Comparison of ENCODE assay signal across 30 cellular contexts in the genomic region with DNA sequence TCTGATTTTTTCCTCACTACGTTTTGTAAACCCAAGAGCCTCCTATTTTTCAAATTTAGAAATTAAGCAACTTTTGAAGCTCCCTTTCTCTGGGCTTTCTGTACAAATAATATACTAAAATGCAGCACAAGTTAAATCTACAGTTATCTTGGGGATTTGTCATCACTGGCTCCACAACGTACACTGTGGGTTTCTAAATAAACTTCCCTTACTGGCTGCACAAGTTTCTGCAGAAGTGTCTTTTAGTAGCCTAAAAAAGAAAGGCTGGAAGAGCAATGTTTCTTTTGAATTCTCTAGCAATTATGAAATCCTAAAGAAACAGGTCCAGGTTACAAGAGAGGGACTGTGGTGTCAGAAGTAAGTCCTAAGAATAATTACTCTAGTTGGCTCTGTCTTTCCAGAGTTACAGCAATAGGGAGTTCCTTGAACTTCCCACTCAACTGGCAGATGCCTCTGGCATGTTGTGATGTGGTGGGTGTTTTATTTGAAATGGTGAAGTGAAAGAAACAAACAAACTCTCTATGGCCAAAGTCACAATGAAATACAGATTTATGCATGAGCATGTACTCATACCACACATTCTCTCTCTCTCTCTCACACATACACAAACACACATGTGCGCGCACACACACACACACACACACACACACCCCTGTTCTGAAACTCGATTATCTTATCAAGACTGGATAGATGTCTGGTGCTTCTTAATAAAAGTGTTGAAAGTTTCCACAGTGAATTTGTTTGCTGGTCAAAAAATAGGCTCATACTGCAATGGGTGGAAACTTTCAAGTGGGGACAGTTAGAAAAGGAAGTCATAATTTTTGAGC.
DNase-seq lines count a peak whose midpoint lies in the region; ATAC-seq and TF ChIP-seq lines count a peak whose summit lies in the region.
"Had no signal": no experiment of that assay in that cellular context is flagged by ENCODE, and none has a peak within 500 bp of the region (broad histone marks: within the 10 kb centered on the region; RNA-seq: fewer than 3 reads in every experiment).

No MANE protein-coding gene starts in this region.

- H2AK9ac ChIP-seq in IMR-90 (replicated peaks; ENCODE audit: low read depth, low read length, poor library complexity) = no peak overlapping the region

- no peaks in the 10 kb centered on the region for H3K9me3 Mint-ChIP-seq in nephron

- H3K36me3 ChIP-seq in BE2C (no peaks in the 10 kb centered on the region), IMR-90 (ENCODE audit: control insufficient read depth, insufficient read depth, low read length) (no peaks in the 10 kb centered on the region), Karpas-422 (ENCODE audit: insufficient read depth, low read length) (no peaks in the 10 kb centered on the region)
- H3K36me3 ChIP-seq: neutrophil, stomach, tibial artery had no signal

- dilution Hi-C loops in IMR-90 (cut with HindIII; ENCODE audit: low sequenced_read_pairs, unreplicated experiment) = no loop called here

- POLR2A ChIA-PET in IMR-90 (lab: Charles Lee; ENCODE audit: unreplicated experiment) = no interaction called here

- peak; percentile 25 for DNase-seq in BE2C
- peak; percentile 6 for DNase-seq in IMR-90
- peak; percentile 7 for DNase-seq in choroid plexus epithelial cell (ENCODE audit: low read depth)
- no peak for DNase-seq in Karpas-422
- DNase-seq in KBM-7 = no peak
- no peak for DNase-seq in kidney glomerular epithelial cell (lab: John Stamatoyannopoulos, UW)
- DNase-seq: activated CD4-positive, alpha-beta T cell treated with anti-CD3 and anti-CD28 coated beads for 4 hours; activated CD8-positive, alpha-beta memory T cell treated with anti-CD3 and anti-CD28 coated beads for 24 hours; activated effector memory CD4-positive, alpha-beta T cell treated with anti-CD3 and anti-CD28 coated beads, Interleukin-2, amount 50 U/mL, for 16 hours; body of pancreas; cerebellar nuclear complex; foreskin keratinocyte; Kasumi-1; NCI-H1694; NCI-H2171; NCI-H524; PC-9; SHP77; stimulated activated CD4-positive, alpha-beta T cell treated with anti-CD3 and anti-CD28 coated beads, Interleukin-1b, Interleukin-23, amount 100 ng/mL, for 48 hours; stomach; tibial artery had no signal

- H3K79me2 ChIP-seq in Karpas-422 (ENCODE audit: low read length) = no peaks in the 10 kb centered on the region
- H3K79me2 ChIP-seq: hepatocyte had no signal

- H3K79me1 ChIP-seq in IMR-90 (ENCODE audit: low read depth in 1 of 2, low read length in 2 of 2) = no peaks in the 10 kb centered on the region

- no peaks in the 10 kb centered on the region for H3K9me2 ChIP-seq in Karpas-422 (replicated peaks; ENCODE audit: insufficient read depth, low read length)

- H2BK20ac ChIP-seq in IMR-90 (ENCODE audit: low read depth, low read length) = no peak overlapping the region

- no TSS peak for BruUV-seq in IMR-90 (replicated peaks; lab: Mats Ljungman, UMichigan)

- no peak overlapping the region for H3K56ac ChIP-seq in IMR-90 (ENCODE audit: extremely low read depth, insufficient read depth, low read length)

- H2BK120ac ChIP-seq in IMR-90 (ENCODE audit: low read depth, low read length) = no peak overlapping the region

- H3K9me3 ChIP-seq in BE2C (no peaks in the 10 kb centered on the region), IMR-90 (ENCODE audit: control insufficient read depth, insufficient read depth, low read length) (no peaks in the 10 kb centered on the region), Karpas-422 (ENCODE audit: low read length) (no peaks in the 10 kb centered on the region)
- H3K9me3 ChIP-seq: A549, body of pancreas, neutrophil, stomach, tibial artery had no signal

- H3K4me3 ChIP-seq in BE2C (ENCODE audit: low read depth, low read length) (no peak overlapping the region), IMR-90 (ENCODE audit: insufficient read depth, low read depth, low read length) (no peak overlapping the region), choroid plexus epithelial cell (ENCODE audit: low read depth, low read length) (no peak overlapping the region), Karpas-422 (ENCODE audit: low read length) (no peak overlapping the region)
- H3K4me3 ChIP-seq: A549, body of pancreas, hepatocyte, PC-9, skin epidermis, stomach, tibial artery had no signal

- H4K20me1 ChIP-seq in IMR-90 (ENCODE audit: insufficient read depth, low read length) (no peaks in the 10 kb centered on the region), Karpas-422 (ENCODE audit: insufficient read depth, low read depth, low read length) (no peaks in the 10 kb centered on the region)

- CTCF ChIA-PET in IMR-90 (lab: Yijun Ruan, JAX) = no interaction called here

- no peak overlapping the region for H3K18ac ChIP-seq in IMR-90 (ENCODE audit: low read depth, low read length)

- H4K5ac ChIP-seq in IMR-90 (ENCODE audit: low read depth, low read length) = no peak overlapping the region

- no peak overlapping the region for H3K4ac ChIP-seq in IMR-90 (ENCODE audit: low read depth, low read length)

- no peak overlapping the region for H2AK5ac ChIP-seq in IMR-90 (ENCODE audit: low read depth, low read length)

- H3K27me3 ChIP-seq in BE2C = no peaks in the 10 kb centered on the region
- peaks cover 6% of the 10 kb centered on the region for H3K27me3 ChIP-seq in IMR-90 (ENCODE audit: control insufficient read depth, insufficient read depth, low read length)
- no peaks in the 10 kb centered on the region for H3K27me3 ChIP-seq in Karpas-422 (ENCODE audit: low read length)
- H3K27me3 ChIP-seq: body of pancreas, foreskin keratinocyte, hepatocyte, neutrophil, stomach, tibial artery had no signal

- no peaks in the 10 kb centered on the region for H3K9me1 ChIP-seq in IMR-90 (ENCODE audit: insufficient read depth, low read length)

- no peak overlapping the region for H3K9ac ChIP-seq in IMR-90 (ENCODE audit: low read depth, low read length)
- no peak overlapping the region for H3K9ac ChIP-seq in Karpas-422 (ENCODE audit: low read length)

- H3K27me3 Mint-ChIP-seq in nephron (ENCODE audit: low read depth) = peaks cover 3% of the 10 kb centered on the region

- no peak overlapping the region for H2BK15ac ChIP-seq in IMR-90 (ENCODE audit: low read depth, low read length)

- H4K91ac ChIP-seq in IMR-90 (ENCODE audit: insufficient read depth, low read depth, low read length) = no peak overlapping the region

- H2AFZ ChIP-seq in IMR-90 (replicated peaks; ENCODE audit: low read length, poor library complexity) = no peak overlapping the region
- H2AFZ ChIP-seq in Karpas-422 (ENCODE audit: low read length) = no peak overlapping the region
- H2AFZ ChIP-seq: hepatocyte, PC-9 had no signal

- no peak overlapping the region for H3K14ac ChIP-seq in IMR-90 (replicated peaks; ENCODE audit: low read depth, low read length)

- H3K4me3 Mint-ChIP-seq in nephron = no peak overlapping the region

- H3K23ac ChIP-seq in IMR-90 (ENCODE audit: low read depth, low read length) = no peak overlapping the region

- no peak overlapping the region for H4K8ac ChIP-seq in IMR-90 (ENCODE audit: low read depth in 2 of 2, low read length in 2 of 2)

- ATAC-seq in IMR-90 (ENCODE audit: low read depth) (no peak), GM21526 (IDR thresholded peaks at IDR 0.05; ENCODE audit: low FRiP score, unreplicated experiment) (no peak)
- ATAC-seq: A549, body of pancreas, foreskin keratinocyte, left lobe of liver had no signal

- TF ChIP-seq CTCF in BE2C (IDR thresholded peaks at IDR 0.05; ENCODE audit: low read depth, low read length) = no peak
- no peak for TF ChIP-seq CTCF in IMR-90 (conservative IDR thresholded peaks at IDR 0.05; ENCODE audit: low read depth, low read length)
- TF ChIP-seq CTCF in choroid plexus epithelial cell (conservative IDR thresholded peaks at IDR 0.05; ENCODE audit: low read depth, low read length) = no peak
- TF ChIP-seq CTCF in nephron (IDR thresholded peaks at IDR 0.05; ENCODE audit: unreplicated experiment in 3 of 3) = no peak

- peaks cover 28% of the 10 kb centered on the region for H3K4me1 ChIP-seq in BE2C
- no peaks in the 10 kb centered on the region for H3K4me1 ChIP-seq in IMR-90 (ENCODE audit: control insufficient read depth, insufficient read depth, low read length)
- no peaks in the 10 kb centered on the region for H3K4me1 ChIP-seq in Karpas-422 (ENCODE audit: low read length)
- H3K4me1 ChIP-seq: A549, body of pancreas, foreskin keratinocyte had no signal

- TF ChIP-seq POLR2A in IMR-90 (IDR thresholded peaks at IDR 0.05; ENCODE audit: low read depth, low read length) = no peak

- WGBS in IMR-90 (ENCODE audit: extremely low coverage in 2 of 2, insufficient read length in 1 of 2), 2 experiments = no CpG with 5 or more reads among the region's 5 CpGs

- no peak overlapping the region for H2BK5ac ChIP-seq in IMR-90 (ENCODE audit: low read depth, low read length, poor library complexity, severe bottlenecking)

- H3K4me1 Mint-ChIP-seq in nephron = peaks cover 19% of the 10 kb centered on the region

- TF ChIP-seq RAD21 in IMR-90 (IDR thresholded peaks at IDR 0.05; ENCODE audit: low read length) = no peak

- no peak overlapping the region for H3K4me2 ChIP-seq in IMR-90 (ENCODE audit: low read depth, low read length)
- no peak overlapping the region for H3K4me2 ChIP-seq in Karpas-422 (ENCODE audit: low read depth, low read length, poor library complexity, severe bottlenecking)
- H3K4me2 ChIP-seq: A549, hepatocyte, PC-9 had no signal

- in situ Hi-C loops in IMR-90 (cut with MboI; ENCODE audit: low sequenced_read_pairs) (no loop called here), KBM-7 (cut with MboI; ENCODE audit: low pct_unique_long_range_greater_than_20kb, low sequenced_read_pairs) (no loop called here)

- H3K27ac ChIP-seq in IMR-90 (ENCODE audit: insufficient read depth, low read length) (no peak overlapping the region), Karpas-422 (ENCODE audit: low read length) (no peak overlapping the region)
- H3K27ac ChIP-seq: A549, body of pancreas, epithelial cell of prostate, foreskin keratinocyte, hepatocyte, neutrophil, PC-9, stomach, tibial artery, VCaP had no signal

- intact Hi-C loops in IMR-90 (cut with micrococcal nuclease) = no loop called here

- peak overlapping the region in 2 of 3 experiments; percentile 29 to 40 for H3K27ac Mint-ChIP-seq in nephron

- H3K36me3 Mint-ChIP-seq in nephron (ENCODE audit: low read depth) = no peaks in the 10 kb centered on the region

TF ChIP-seq in IMR-90, 13 proteins besides CTCF, POLR2A, EP300 and RAD21 (continues in another document):
- TF ChIP-seq MXI1 (IDR thresholded peaks at IDR 0.05; ENCODE audit: borderline replicate concordance, low read depth, low read length) (no peak), BHLHE40 (IDR thresholded peaks at IDR 0.05; ENCODE audit: low read depth, low read length) (no peak), USF2 (IDR thresholded peaks at IDR 0.05; ENCODE audit: low read depth, low read length) (no peak), RFX5 (IDR thresholded peaks at IDR 0.05; ENCODE audit: low read depth, low read length) (no peak), MAZ (IDR thresholded peaks at IDR 0.05; ENCODE audit: borderline replicate concordance, low read depth, low read length) (no peak)

Comparison
In these comparisons a context has a peak if more than half of its experiments do, and no peak if none do; other contexts are left out.
1. DNase-seq: peak in BE2C (single experiment), IMR-90 (single experiment) and choroid plexus epithelial cell (single experiment); none in Karpas-422 (single experiment), KBM-7 (single experiment) and kidney glomerular epithelial cell (single experiment).